ENCODE assay signal across 9 cellular contexts in genomic region chr20:62740286-62741141, GRCh38. TPM values are rescaled to one million over a fixed set of nuclear protein-coding genes. Genes with fewer than 3 reads are reported as not detected.
DNase-seq lines count a peak whose midpoint lies in the region; ATAC-seq, FAIRE-seq and TF ChIP-seq lines count a peak whose summit lies in the region.
"Had no signal": no experiment of that assay in that cellular context is flagged by ENCODE, and none has a peak within 500 bp of the region (broad histone marks: within the 10 kb centered on the region; RNA-seq: fewer than 3 reads in every experiment).

No MANE protein-coding gene starts in this region.

- H3K27me3 Mint-ChIP-seq in naive B cell: peaks cover 5 to 12% (median 9%) of the 10 kb centered on the region in 3 donors
- H3K27me3 Mint-ChIP-seq in stimulated activated naive CD8-positive, alpha-beta T cell treated with anti-CD3 and anti-CD28 coated beads, Interleukin-15, amount 100 ng/mL, for 72 hours: peaks cover 8% of the 10 kb centered on the region

- peak overlapping the region; percentile 37 to 92 (median 82) for H3K4me3 Mint-ChIP-seq in naive B cell
- H3K4me3 Mint-ChIP-seq in stimulated activated naive CD8-positive, alpha-beta T cell treated with anti-CD3 and anti-CD28 coated beads, Interleukin-15, amount 100 ng/mL, for 72 hours: peak overlapping the region; percentile 78 to 82

- peak overlapping the region in 5 of 6 donors; percentile 37 to 93 (median 76) for H3K27ac Mint-ChIP-seq in naive B cell
- peak overlapping the region; percentile 65 to 77 for H3K27ac Mint-ChIP-seq in stimulated activated naive CD8-positive, alpha-beta T cell treated with anti-CD3 and anti-CD28 coated beads, Interleukin-15, amount 100 ng/mL, for 72 hours

- no peaks in the 10 kb centered on the region for H3K27me3 ChIP-seq in WERI-Rb-1 (ENCODE audit: insufficient read depth, low read depth, severe bottlenecking)
- peaks cover 26% of the 10 kb centered on the region for H3K27me3 ChIP-seq in bronchial epithelial cell (ENCODE audit: control insufficient read depth, insufficient read depth, low read length)
- H3K27me3 ChIP-seq: thyroid gland had no signal

- DNase-seq in AG10803 (ENCODE audit: low read depth): peak; percentile 72
- peak; percentile 91 for DNase-seq in HS-5 (ENCODE audit: low read depth)
- DNase-seq in WERI-Rb-1: peak; percentile 11
- DNase-seq in bronchial epithelial cell (ENCODE audit: low read depth): peak; percentile 90
- peak; percentile 29 for DNase-seq in naive B cell
- peak; percentile 75 to 85 for DNase-seq in stimulated activated naive CD8-positive, alpha-beta T cell treated with anti-CD3 and anti-CD28 coated beads, Interleukin-15, amount 100 ng/mL, for 72 hours
- no peak for DNase-seq in NCI-H524 treated with DMSO at 0.1 percent for 48 hours (lab: John Stamatoyannopoulos, UW)

- no peaks in the 10 kb centered on the region for H3K36me3 Mint-ChIP-seq in naive B cell

- no peak overlapping the region for H3K27ac ChIP-seq in WERI-Rb-1
- H3K27ac ChIP-seq: thyroid gland had no signal

- ATAC-seq in GM21360 (IDR thresholded peaks at IDR 0.05; ENCODE audit: unreplicated experiment) (peak; percentile 61), naive B cell (ENCODE audit: low read depth in 2 of 2) (peak; percentile 79 to 80)
- peak; percentile 87 for ATAC-seq in stimulated activated naive CD8-positive, alpha-beta T cell treated with anti-CD3 and anti-CD28 coated beads, Interleukin-15, amount 100 ng/mL, for 72 hours

- H3K9me3 Mint-ChIP-seq in naive B cell: no peaks in the 10 kb centered on the region
- H3K9me3 Mint-ChIP-seq in stimulated activated naive CD8-positive, alpha-beta T cell treated with anti-CD3 and anti-CD28 coated beads, Interleukin-15, amount 100 ng/mL, for 72 hours: no peaks in the 10 kb centered on the region

- peak; percentile 97 for FAIRE-seq in bronchial epithelial cell (lab: Jason Lieb, UNC)

- H3K4me3 ChIP-seq in AG10803 (ENCODE audit: low read length) (peak overlapping the region; percentile 35), WERI-Rb-1 (ENCODE audit: low read depth, low read length) (no peak overlapping the region), bronchial epithelial cell (ENCODE audit: low read depth, low read length) (no peak overlapping the region)
- H3K4me3 ChIP-seq: thyroid gland had no signal

- no peak for TF ChIP-seq CTCF in AG10803 (conservative IDR thresholded peaks at IDR 0.05; ENCODE audit: low read length)
- no peak for TF ChIP-seq CTCF in WERI-Rb-1 (IDR thresholded peaks at IDR 0.05; ENCODE audit: low read depth, low read length)
- no peak for TF ChIP-seq CTCF in bronchial epithelial cell (IDR thresholded peaks at IDR 0.05; ENCODE audit: insufficient read depth, low read length, severe bottlenecking)

- no peaks in the 10 kb centered on the region for H3K9me3 ChIP-seq in WERI-Rb-1 (ENCODE audit: severe bottlenecking)
- H3K9me3 ChIP-seq: thyroid gland had no signal

- H3K4me1 Mint-ChIP-seq in naive B cell: peaks cover 11 to 14% (median 13%) of the 10 kb centered on the region in 3 donors
- peaks cover 53% of the 10 kb centered on the region for H3K4me1 Mint-ChIP-seq in stimulated activated naive CD8-positive, alpha-beta T cell treated with anti-CD3 and anti-CD28 coated beads, Interleukin-15, amount 100 ng/mL, for 72 hours

- no peaks in the 10 kb centered on the region for H3K36me3 ChIP-seq in WERI-Rb-1
- H3K36me3 ChIP-seq in bronchial epithelial cell (ENCODE audit: control insufficient read depth, insufficient read depth, low read length): no peaks in the 10 kb centered on the region
- H3K36me3 ChIP-seq: thyroid gland had no signal

RNA-seq across cellular contexts. Expression of gene NTSR1, which starts 31.9 kb away (rescaled TPM):
- total RNA-seq in bronchial epithelial cell: not detected in 2 replicates
- polyA plus RNA-seq in naive B cell (ENCODE audit: low read depth in 6 of 6): not detected

RNA-seq across cellular contexts. Expression of gene MRGBP, which starts 55.8 kb away (rescaled TPM):
- 20.6 and 22.9 TPM in 2 replicates for total RNA-seq in bronchial epithelial cell
- 10 to 100 TPM; 10.8 to 13.2 (median 11.3) TPM for polyA plus RNA-seq in naive B cell (ENCODE audit: low read depth in 6 of 6)
